Comparison of ENCODE assay signal across 1 cellular context in the genomic region with DNA sequence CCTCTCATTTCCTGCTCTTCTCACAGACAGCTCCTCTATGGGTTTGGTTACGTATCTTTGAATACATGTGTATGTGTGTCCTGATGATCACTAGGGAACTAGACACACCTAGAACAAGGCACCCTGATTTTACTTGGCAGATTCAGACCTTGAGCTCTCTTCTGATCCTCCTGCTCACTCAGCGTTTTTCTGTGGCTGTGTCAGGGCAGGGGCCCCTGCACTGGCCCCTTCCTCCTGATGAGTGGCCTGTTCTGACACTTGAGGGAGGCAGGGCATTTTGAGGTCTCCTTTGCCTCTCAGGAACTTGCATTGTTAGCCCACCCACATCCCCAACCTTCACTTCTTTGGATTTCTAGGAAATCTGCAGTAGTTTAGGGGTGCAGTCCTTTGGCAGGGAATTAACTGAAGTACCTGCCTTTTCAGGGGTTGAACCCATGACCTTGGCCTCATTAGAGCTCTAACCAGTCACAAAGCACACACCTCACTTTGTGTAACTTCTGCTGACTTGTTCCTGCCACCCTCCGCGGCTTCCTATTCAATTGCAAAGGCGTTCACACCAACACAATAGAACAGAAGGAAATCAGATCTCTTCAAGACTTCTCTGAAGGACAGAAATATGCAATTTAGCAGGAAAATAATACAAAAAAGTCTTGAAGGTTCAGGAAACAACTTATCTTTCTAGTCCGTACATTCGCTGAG.
A peak's percentile ranks its signal among the peaks of the same experiment; 100 is the strongest.
TF ChIP-seq lines count a peak whose summit lies in the region.

No MANE protein-coding gene starts in this region.

TF ChIP-seq in HEK293, 187 proteins besides CTCF, POLR2A, EP300 and RAD21 (continued from another document):
- peak; percentile 74 for TF ChIP-seq ZNF18 (tag by site-specific recombination; IDR thresholded peaks at IDR 0.05)
